21 cellular contexts compared by ENCODE assay signal in the genomic region with DNA sequence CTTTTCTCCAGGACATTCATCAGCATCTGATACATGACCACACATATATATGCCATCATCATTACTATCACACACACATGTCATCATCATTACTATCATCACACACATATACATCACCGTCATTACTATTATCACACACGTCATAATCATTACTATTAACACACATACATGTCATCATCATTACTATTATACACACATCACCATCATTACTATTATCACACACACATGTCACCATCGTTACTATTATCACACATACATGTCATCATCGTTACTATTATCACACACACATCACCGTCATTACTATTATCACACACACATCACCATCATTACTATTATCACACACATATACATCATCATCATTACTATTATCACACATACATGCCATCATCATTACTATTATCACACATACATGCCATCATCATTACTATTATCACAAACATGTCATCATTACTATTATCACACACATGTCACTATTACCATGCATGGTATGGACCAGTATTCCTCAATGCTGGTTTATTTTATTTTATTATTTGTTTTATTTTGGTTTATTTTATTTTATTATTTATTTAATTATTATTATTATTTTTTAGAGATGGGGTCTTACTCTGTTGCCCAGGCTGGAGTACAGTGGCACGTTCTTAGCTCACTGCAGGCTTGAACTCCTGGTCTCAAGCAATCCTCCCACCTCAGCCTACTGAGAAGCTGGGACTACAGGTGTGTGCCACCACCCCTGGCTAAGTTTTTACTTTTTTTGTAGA. TPM values are rescaled to one million over a fixed set of nuclear protein-coding genes. Genes with fewer than 3 reads are reported as not detected.
DNase-seq lines count a peak whose midpoint lies in the region; ATAC-seq, FAIRE-seq and TF ChIP-seq lines count a peak whose summit lies in the region.
"Had no signal": no experiment of that assay in that cellular context is flagged by ENCODE, and none has a peak within 500 bp of the region (broad histone marks: within the 10 kb centered on the region; RNA-seq: fewer than 3 reads in every experiment).

No MANE protein-coding gene starts in this region.

- intact Hi-C loops in HepG2 (cut with micrococcal nuclease; ENCODE audit: unreplicated experiment) (no loop called here), right lobe of liver (cut with DNase I) (no loop called here), GM12878 (cut with micrococcal nuclease; ENCODE audit: unreplicated experiment) (no loop called here)

- H3K4me3 ChIP-seq in HepG2 (replicated peaks in 1 of 3; ENCODE audit: insufficient read depth in 1 of 3, low read depth in 2 of 3, low read length in 3 of 3) (no peak overlapping the region), right lobe of liver (no peak overlapping the region), GM12878 (no peak overlapping the region), small intestine (ENCODE audit: low read depth in 1 of 2, low read length in 2 of 2) (no peak overlapping the region)
- H3K4me3 ChIP-seq: BLaER1 treated with 17β-estradiol and CSF1 and Interleukin-3, amounts not matched to agents 10 nM and 100 nM had no signal

- H3K4me1 ChIP-seq in HepG2 (ENCODE audit: insufficient read depth, low read length) (no peaks in the 10 kb centered on the region), right lobe of liver (no peaks in the 10 kb centered on the region), GM12878 (ENCODE audit: control insufficient read depth, insufficient read depth, low read length) (no peaks in the 10 kb centered on the region), small intestine (ENCODE audit: control insufficient read depth in 2 of 2, insufficient read depth in 1 of 2, low read depth in 1 of 2, low read length in 1 of 2) (no peaks in the 10 kb centered on the region)
- H3K4me1 ChIP-seq: BLaER1 treated with 17β-estradiol and CSF1 and Interleukin-3, amounts not matched to agents 10 nM and 100 nM had no signal

- WGBS in HepG2 (ENCODE audit: low lambda C conversion rate) = 40% methylated on average over 6 of the region's 6 CpGs
- WGBS in right lobe of liver (ENCODE audit: insufficient coverage, low coverage, low lambda C conversion rate, missing lambda C conversion rate) = 87% methylated on average over 6 of the region's 6 CpGs
- WGBS in GM12878 (ENCODE audit: insufficient coverage, insufficient replicate concordance, low lambda C conversion rate, missing lambda C conversion rate) = 46% methylated on average over 6 of the region's 6 CpGs
- 83 to 88% (median 88%) methylated on average over 6 of the region's 6 CpGs for WGBS in small intestine, 3 donors

- H2AFZ ChIP-seq in HepG2 (ENCODE audit: low read length) = no peak overlapping the region
- H2AFZ ChIP-seq in GM12878 (ENCODE audit: control insufficient read depth, low read depth, low read length) = no peak overlapping the region

- TF ChIP-seq RAD21 in HepG2 (CRISPR knock-in tag; IDR thresholded peaks at IDR 0.05) = no peak
- TF ChIP-seq RAD21 in GM12878 (IDR thresholded peaks at IDR 0.05; ENCODE audit: insufficient read depth, low read depth, low read length) = no peak

- H3K4me2 ChIP-seq in HepG2 (ENCODE audit: low read depth, low read length) = no peak overlapping the region
- no peak overlapping the region for H3K4me2 ChIP-seq in GM12878 (ENCODE audit: control insufficient read depth, insufficient read depth)
- H3K4me2 ChIP-seq: BLaER1 treated with 17β-estradiol and CSF1 and Interleukin-3, amounts not matched to agents 10 nM and 100 nM had no signal

- TF ChIP-seq EP300 in HepG2 (IDR thresholded peaks at IDR 0.05; ENCODE audit: low read depth in 2 of 2, low read length in 2 of 2) = no peak
- no peak for TF ChIP-seq EP300 in HepG2 (CRISPR knock-in tag; IDR thresholded peaks at IDR 0.05; ENCODE audit: borderline replicate concordance)
- no peak for TF ChIP-seq EP300 in GM12878 (IDR thresholded peaks at IDR 0.05; ENCODE audit: borderline replicate concordance in 1 of 2, control insufficient read depth in 1 of 2, low read depth in 2 of 2, low read length in 2 of 2)

- TF ChIP-seq CTCF in HepG2 (CRISPR knock-in tag; IDR thresholded peaks at IDR 0.05) (no peak), right lobe of liver (IDR thresholded peaks at IDR 0.05) (no peak), GM12878 (IDR thresholded peaks at IDR 0.05 in 2 of 3, conservative IDR thresholded peaks at IDR 0.05 in 1 of 3; ENCODE audit: control insufficient read depth in 2 of 3, extremely low read depth in 1 of 3, insufficient read depth in 1 of 3, low read depth in 3 of 3, low read length in 3 of 3) (no peak), GM13977 (IDR thresholded peaks at IDR 0.05; ENCODE audit: extremely low read depth, insufficient read depth, missing control alignments) (no peak)

- FAIRE-seq in HepG2 (lab: Jason Lieb, UNC) = no peak
- FAIRE-seq in GM12878 (lab: Jason Lieb, UNC) = no peak
- FAIRE-seq in small intestine (lab: Jason Lieb, UNC) = peak; percentile 47
- FAIRE-seq: GM12892 had no signal

- H3K27ac ChIP-seq in HepG2 (ENCODE audit: extremely low read length, insufficient read depth, low read length) (no peak overlapping the region), right lobe of liver (no peak overlapping the region), GM12878 (ENCODE audit: control insufficient read depth, insufficient read depth) (no peak overlapping the region), small intestine (ENCODE audit: low read depth in 1 of 2, low read length in 1 of 2) (no peak overlapping the region)
- H3K27ac ChIP-seq: BLaER1 treated with 17β-estradiol and CSF1 and Interleukin-3, amounts not matched to agents 10 nM and 100 nM had no signal

- H3K9me3 ChIP-seq in HepG2 (ENCODE audit: low read length) (no peaks in the 10 kb centered on the region), right lobe of liver (no peaks in the 10 kb centered on the region), GM12878 (replicated peaks; ENCODE audit: control insufficient read depth, insufficient read depth, low read length) (no peaks in the 10 kb centered on the region), small intestine (ENCODE audit: control insufficient read depth, low read depth) (no peaks in the 10 kb centered on the region)

- no peak for DNase-seq in HepG2 (ENCODE audit: low spot score)
- DNase-seq in right lobe of liver = no peak
- no peak for DNase-seq in GM12878 (ENCODE audit: low read depth, low spot score)
- no peak for DNase-seq in small intestine
- no peak for DNase-seq in DMS 273 (lab: John Stamatoyannopoulos, UW; ENCODE audit: unreplicated experiment)
- no peak for DNase-seq in GM13977 (ENCODE audit: low spot score)
- no peak for DNase-seq in KBM-7
- DNase-seq: 8988T; Calu3; CD8-positive, alpha-beta T cell; DMS 273 treated with DMSO at 0.1 percent for 48 hours; DMS53; DND-41; EL; GOT3; H7; IMR-90; KG1 had no signal

- H3K27me3 ChIP-seq in HepG2 (ENCODE audit: control insufficient read depth in 1 of 2, insufficient read depth in 2 of 2, low read length in 2 of 2) (peaks cover 0 to 4% of the 10 kb centered on the region in 2 experiments; a peak in 1 of 5 replicates), right lobe of liver (no peaks in the 10 kb centered on the region), GM12878 (replicated peaks in 1 of 2; ENCODE audit: control insufficient read depth in 2 of 2, insufficient read depth in 2 of 2, low read length in 1 of 2) (no peaks in the 10 kb centered on the region), small intestine (ENCODE audit: control insufficient read depth in 2 of 2, insufficient read depth in 2 of 2, low read length in 2 of 2) (no peaks in the 10 kb centered on the region)
- H3K27me3 ChIP-seq: BLaER1 treated with 17β-estradiol and CSF1 and Interleukin-3, amounts not matched to agents 10 nM and 100 nM had no signal

- RAD21 ChIA-PET in GM12878 (lab: Charles Lee; ENCODE audit: unreplicated experiment) = no interaction called here

- SMC1A ChIA-PET in GM12878 (lab: Charles Lee; ENCODE audit: uncharacterized antibody, unreplicated experiment) = no interaction called here

- no peaks in the 10 kb centered on the region for H4K20me1 ChIP-seq in HepG2 (ENCODE audit: insufficient read depth, low read length)
- H4K20me1 ChIP-seq in GM12878 (ENCODE audit: control insufficient read depth, insufficient read depth) = no peaks in the 10 kb centered on the region
- H4K20me1 ChIP-seq: BLaER1 treated with 17β-estradiol and CSF1 and Interleukin-3, amounts not matched to agents 10 nM and 100 nM had no signal

- H3K36me3 ChIP-seq in HepG2 (replicated peaks in 1 of 2; ENCODE audit: control insufficient read depth in 1 of 2, insufficient read depth in 2 of 2, low read length in 2 of 2) (no peaks in the 10 kb centered on the region), right lobe of liver (no peaks in the 10 kb centered on the region), GM12878 (ENCODE audit: control insufficient read depth in 2 of 2, insufficient read depth in 2 of 2, low read length in 1 of 2) (no peaks in the 10 kb centered on the region), small intestine (ENCODE audit: control insufficient read depth in 2 of 2, insufficient read depth in 2 of 2, low read length in 2 of 2) (no peaks in the 10 kb centered on the region)
- H3K36me3 ChIP-seq: BLaER1 treated with 17β-estradiol and CSF1 and Interleukin-3, amounts not matched to agents 10 nM and 100 nM had no signal

- CTCF ChIA-PET in HepG2 (lab: Yijun Ruan, JAX; ENCODE audit: low intra/inter-chr PET ratio, low total read pairs) = no interaction called here
- CTCF ChIA-PET in GM12878 (lab: Yijun Ruan, JAX) = no interaction called here

- ATAC-seq in HepG2 (no peak), right lobe of liver (no peak), GM12878 (no peak)
- ATAC-seq: CD8-positive, alpha-beta T cell; HCT116 had no signal

- no peaks in the 10 kb centered on the region for H3K79me2 ChIP-seq in HepG2 (ENCODE audit: insufficient read depth, low read length)
- H3K79me2 ChIP-seq in GM12878 (ENCODE audit: control insufficient read depth, insufficient read depth, low read length) = no peaks in the 10 kb centered on the region

- H3K9ac ChIP-seq in HepG2 (ENCODE audit: insufficient read depth, low read depth, low read length) (no peak overlapping the region), GM12878 (ENCODE audit: control insufficient read depth, insufficient read depth, low read length) (no peak overlapping the region)
- H3K9ac ChIP-seq: BLaER1 treated with 17β-estradiol and CSF1 and Interleukin-3, amounts not matched to agents 10 nM and 100 nM had no signal

- BruUV-seq in HepG2 (replicated peaks; lab: Mats Ljungman, UMichigan) (no TSS peak), GM12878 (replicated peaks; lab: Mats Ljungman, UMichigan) (no TSS peak)

- POLR2A ChIA-PET in HepG2 (lab: Yijun Ruan, JAX) = no interaction called here
- POLR2A ChIA-PET in GM12878 (lab: Charles Lee) = no interaction called here

- TF ChIP-seq POLR2A in HepG2 (IDR thresholded peaks at IDR 0.05; ENCODE audit: insufficient read depth in 1 of 2, low read depth in 2 of 2, low read length in 2 of 2) (no peak), right lobe of liver (IDR thresholded peaks at IDR 0.05) (no peak), GM12878 (IDR thresholded peaks at IDR 0.05; ENCODE audit: low read depth, low read length) (no peak)

- in situ Hi-C loops in HepG2 (cut with HindIII; ENCODE audit: extremely low pct_ligation_motif_present, low pct_unique_long_range_greater_than_20kb) (no loop called here), GM12878 (cut with MboI) (no loop called here), GM13977 (cut with MboI; ENCODE audit: low pct_unique_long_range_greater_than_20kb, low sequenced_read_pairs, unreplicated experiment) (no loop called here), KBM-7 (cut with MboI; ENCODE audit: low pct_unique_long_range_greater_than_20kb, low sequenced_read_pairs) (no loop called here)

RNA-seq across cellular contexts. Expression of a gene that starts 46.3 kb away (rescaled TPM):
- 22.9 and 23.6 TPM in 2 replicates for total RNA-seq in HepG2 (2016; rRNA removed; fragmentation: Illumina TruSeq; extraction: Trizol)
- 10.6 and 11.2 TPM in 2 replicates for total RNA-seq in HepG2 (2016; cell fraction: cytosol; rRNA removed; fragmentation: Illumina TruSeq; extraction: Trizol; ENCODE audit: low read depth)
- total RNA-seq in HepG2 (2016; cell fraction: insoluble cytoplasmic fraction; rRNA removed; fragmentation: Illumina TruSeq; extraction: Trizol) = 20.7 and 24.2 TPM in 2 replicates
- 25.2 and 28.8 TPM in 2 replicates for total RNA-seq in HepG2 (2016; cell fraction: membrane; rRNA removed; fragmentation: Illumina TruSeq; extraction: Trizol)
- total RNA-seq in HepG2 (2016; cell fraction: nucleus; rRNA removed; fragmentation: Illumina TruSeq; extraction: Trizol) = 23.6 and 26.4 TPM in 2 replicates
- 25.3 and 26.8 TPM in 2 replicates for polyA plus RNA-seq in HepG2 (2011; rRNA removed)
- polyA plus RNA-seq in HepG2 (2011; cell fraction: cytosol; rRNA removed) = 13.4 and 20.7 TPM in 2 replicates
- 25.5 and 34.1 TPM in 2 replicates for polyA plus RNA-seq in HepG2 (2011; cell fraction: nucleus; rRNA removed)
- polyA plus RNA-seq in HepG2 (2012) = 15.1 and 16.1 TPM in 2 replicates
- polyA plus RNA-seq in HepG2 (2016; cell fraction: cytosol; fragmentation: Illumina TruSeq; extraction: Trizol; ENCODE audit: low read depth) = 5.8 and 6.8 TPM in 2 replicates
- polyA plus RNA-seq in HepG2 (2016; cell fraction: insoluble cytoplasmic fraction; fragmentation: Illumina TruSeq; extraction: Trizol; ENCODE audit: low read depth) = 17.2 and 18.5 TPM in 2 replicates
- polyA plus RNA-seq in HepG2 (2016; cell fraction: membrane; fragmentation: Illumina TruSeq; extraction: Trizol; ENCODE audit: low read depth) = 12.5 and 13.8 TPM in 2 replicates
- polyA plus RNA-seq in HepG2 (2016; cell fraction: nucleus; fragmentation: Illumina TruSeq; extraction: Trizol; ENCODE audit: insufficient read depth, low read depth) = 46.2 and 46.7 TPM in 2 replicates
- polyA minus RNA-seq in HepG2 (2011; rRNA and poly(A)+ RNA removed; ENCODE audit: low replicate concordance) = 9.1 and 15.4 TPM in 2 replicates
- polyA minus RNA-seq in HepG2 (2011; cell fraction: cytosol; rRNA and poly(A)+ RNA removed) = 17.9 and 22.7 TPM in 2 replicates
- polyA minus RNA-seq in HepG2 (2011; cell fraction: nucleus; rRNA and poly(A)+ RNA removed) = 30.4 and 32.3 TPM in 2 replicates
- total RNA-seq in right lobe of liver = 1 to 10 TPM; 6.0 to 9.6 (median 7.5) TPM
- total RNA-seq in GM12878 (2013; cell fraction: nucleolus; rRNA removed) = 44.3 and 47.8 TPM in 2 replicates
- total RNA-seq in GM12878 (2014; rRNA removed) = 18.1 and 19.8 TPM in 2 replicates
- 17.1 and 17.5 TPM in 2 replicates for total RNA-seq in GM12878 (2014; rRNA removed; fragmentation: Illumina TruSeq; extraction: Trizol)
- 13.7 and 14.0 TPM in 2 replicates for total RNA-seq in GM12878 (2021)
- 4.9 TPM for polyA plus RNA-seq in GM12878 (2011; ENCODE audit: low read depth)
- 29.2 and 39.7 TPM in 2 replicates for polyA plus RNA-seq in GM12878 (2011; rRNA removed)
- polyA plus RNA-seq in GM12878 (2011; cell fraction: cytosol; rRNA removed) = 14.1 and 15.4 TPM in 2 replicates
- polyA plus RNA-seq in GM12878 (2011; cell fraction: nucleus; rRNA removed) = 15.4 and 16.7 TPM in 2 replicates
- polyA plus RNA-seq in GM12878 (2012) = 8.8 and 11.9 TPM in 2 replicates
- 13.8 and 17.0 TPM in 2 replicates for polyA plus RNA-seq in GM12878 (2014; fragmentation: Illumina TruSeq; extraction: Trizol)
- polyA plus RNA-seq in GM12878 (2014; fragmentation: Nextera tagmentation; extraction: Ambion mirVana) = 10 to 100 TPM; 11.5 to 15.7 TPM
- polyA plus RNA-seq in GM12878 (2014; rRNA removed) = 13.1 and 14.1 TPM in 2 replicates
- polyA plus RNA-seq in GM12878 (2016; fragmentation: Nextera tagmentation; extraction: Ambion mirVana) = 10 to 100 TPM; 15.4 to 16.8 TPM
- 15.5 and 19.2 TPM in 2 replicates for polyA minus RNA-seq in GM12878 (2011; rRNA and poly(A)+ RNA removed)
- polyA minus RNA-seq in GM12878 (2011; cell fraction: cytosol; rRNA and poly(A)+ RNA removed) = 12.8 and 13.5 TPM in 2 replicates
- 14.3 and 26.3 TPM in 2 replicates for polyA minus RNA-seq in GM12878 (2011; cell fraction: nucleus; rRNA and poly(A)+ RNA removed)
- 1 to 10 TPM; 6.8 to 7.6 (median 7.3) TPM for polyA plus RNA-seq in small intestine
